In the genomic region with DNA sequence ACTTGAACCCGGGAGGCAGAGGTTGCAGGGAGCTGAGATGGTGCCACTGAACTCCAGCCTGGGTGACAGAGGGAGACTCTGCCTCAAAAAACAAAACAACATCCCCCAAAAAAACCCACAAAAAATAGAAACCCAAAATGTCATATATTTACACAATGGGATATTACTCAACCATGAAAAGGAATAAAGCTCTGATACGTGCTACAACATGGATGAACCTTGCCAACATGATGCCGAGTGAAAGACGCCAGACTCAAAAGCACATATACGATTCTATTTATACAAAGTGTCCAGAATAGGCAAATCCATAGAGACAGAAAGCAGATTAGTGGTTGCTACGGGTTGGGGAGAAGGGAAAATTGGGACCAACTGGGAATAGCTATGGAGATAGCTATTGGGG, we compare ENCODE assay signal across 38 cellular contexts. TPM values are rescaled to one million over a fixed set of nuclear protein-coding genes. Genes with fewer than 3 reads are reported as not detected.
"Had no signal": no experiment of that assay in that cellular context is flagged by ENCODE, and none has a peak within 500 bp of the region (broad histone marks: within the 10 kb centered on the region; RNA-seq: fewer than 3 reads in every experiment).

No MANE protein-coding gene starts in this region.

- DNase-seq: Karpas-422, Kasumi-1, MG63, MM.1S, MV-4-11, NCI-H1048, NCI-H1092, NCI-H1092 treated with DMSO at 0.1 percent for 48 hours, NCI-H1105, NCI-H1105 treated with DMSO at 0.1 percent for 48 hours, NCI-H1417, NCI-H1417 treated with DMSO at 0.1 percent for 48 hours, NCI-H1436, NCI-H1436 treated with DMSO at 0.1 percent for 48 hours, NCI-H146, NCI-H1694, NCI-H1694 treated with DMSO at 0.1 percent for 48 hours, NCI-H187, NCI-H187 treated with DMSO at 0.1 percent for 48 hours, NCI-H1930, NCI-H2029, NCI-H2029 treated with DMSO at 0.1 percent for 48 hours, NCI-H2081, NCI-H2081 treated with DMSO at 0.1 percent for 48 hours, NCI-H2107, NCI-H2171, NCI-H2171 treated with DMSO at 0.1 percent for 48 hours, NCI-H2227 treated with DMSO at 0.1 percent for 48 hours, NCI-H226, NCI-H345, NCI-H446, NCI-H446 treated with DMSO at 0.1 percent for 48 hours, NCI-H510A, NCI-H510A treated with DMSO at 0.1 percent for 48 hours had no signal

- H3K4me3 ChIP-seq: MG63 had no signal

- H3K9me3 ChIP-seq: MG63 had no signal

- H3K36me3 ChIP-seq: MG63 had no signal

RNA-seq across cellular contexts. Expression of a gene that starts 2.1 kb away (rescaled TPM):
- total RNA-seq: LHCN-M2, M059J, MCF 10A, NCI-H460 had no signal

RNA-seq across cellular contexts. Expression of a gene that starts 15.3 kb away (rescaled TPM):
- total RNA-seq: LHCN-M2, M059J, MCF 10A, NCI-H460 had no signal

RNA-seq across cellular contexts. Expression of a gene that starts 52.6 kb away (rescaled TPM):
- total RNA-seq: LHCN-M2, M059J, MCF 10A, NCI-H460 had no signal
